1 cellular context compared by ENCODE assay signal in the genomic region with DNA sequence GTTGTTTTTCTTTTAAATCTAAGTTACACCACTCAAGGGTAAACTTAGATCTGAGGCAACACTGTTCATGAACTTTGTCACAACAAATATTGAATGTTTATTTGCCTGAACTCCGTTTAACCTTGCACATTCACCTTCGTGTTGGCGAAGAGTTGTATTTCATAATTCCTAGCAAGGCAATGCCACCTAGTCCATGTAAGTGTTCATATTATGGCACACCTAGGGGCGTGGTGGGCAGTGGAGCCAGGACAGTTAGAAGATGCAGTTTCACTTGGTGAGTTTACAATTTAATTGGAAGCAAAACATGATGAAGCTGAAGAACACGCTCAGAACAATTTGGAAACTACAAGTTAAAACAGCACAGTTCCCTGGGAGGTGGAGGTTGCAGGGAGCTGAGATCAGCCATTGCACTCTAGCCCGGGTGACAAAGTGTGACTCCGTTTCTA.
TF ChIP-seq lines count a peak whose summit lies in the region.

No MANE protein-coding gene starts in this region.

TF ChIP-seq in HepG2, 621 proteins besides CTCF, POLR2A, EP300 and RAD21 (continued from another document and continues in another):
- TF ChIP-seq, protein P1, sequence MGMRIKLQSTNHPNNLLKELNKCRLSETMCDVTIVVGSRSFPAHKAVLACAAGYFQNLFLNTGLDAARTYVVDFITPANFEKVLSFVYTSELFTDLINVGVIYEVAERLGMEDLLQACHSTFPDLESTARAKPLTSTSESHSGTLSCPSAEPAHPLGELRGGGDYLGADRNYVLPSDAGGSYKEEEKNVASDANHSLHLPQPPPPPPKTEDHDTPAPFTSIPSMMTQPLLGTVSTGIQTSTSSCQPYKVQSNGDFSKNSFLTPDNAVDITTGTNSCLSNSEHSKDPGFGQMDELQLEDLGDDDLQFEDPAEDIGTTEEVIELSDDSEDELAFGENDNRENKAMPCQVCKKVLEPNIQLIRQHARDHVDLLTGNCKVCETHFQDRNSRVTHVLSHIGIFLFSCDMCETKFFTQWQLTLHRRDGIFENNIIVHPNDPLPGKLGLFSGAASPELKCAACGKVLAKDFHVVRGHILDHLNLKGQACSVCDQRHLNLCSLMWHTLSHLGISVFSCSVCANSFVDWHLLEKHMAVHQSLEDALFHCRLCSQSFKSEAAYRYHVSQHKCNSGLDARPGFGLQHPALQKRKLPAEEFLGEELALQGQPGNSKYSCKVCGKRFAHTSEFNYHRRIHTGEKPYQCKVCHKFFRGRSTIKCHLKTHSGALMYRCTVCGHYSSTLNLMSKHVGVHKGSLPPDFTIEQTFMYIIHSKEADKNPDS (CRISPR knock-in tag; IDR thresholded peaks at IDR 0.05) = 0 out of 2 replicates have a peak, but pooled peaks have one; percentile 65
- peak; percentile 74; the same call in 1 of the 2 replicates for TF ChIP-seq ZNF652 (CRISPR knock-in tag; IDR thresholded peaks at IDR 0.05; ENCODE audit: borderline replicate concordance, low read depth)
- no peak for TF ChIP-seq CBX1 (IDR thresholded peaks at IDR 0.05; ENCODE audit: low read depth)
- TF ChIP-seq, protein P2, sequence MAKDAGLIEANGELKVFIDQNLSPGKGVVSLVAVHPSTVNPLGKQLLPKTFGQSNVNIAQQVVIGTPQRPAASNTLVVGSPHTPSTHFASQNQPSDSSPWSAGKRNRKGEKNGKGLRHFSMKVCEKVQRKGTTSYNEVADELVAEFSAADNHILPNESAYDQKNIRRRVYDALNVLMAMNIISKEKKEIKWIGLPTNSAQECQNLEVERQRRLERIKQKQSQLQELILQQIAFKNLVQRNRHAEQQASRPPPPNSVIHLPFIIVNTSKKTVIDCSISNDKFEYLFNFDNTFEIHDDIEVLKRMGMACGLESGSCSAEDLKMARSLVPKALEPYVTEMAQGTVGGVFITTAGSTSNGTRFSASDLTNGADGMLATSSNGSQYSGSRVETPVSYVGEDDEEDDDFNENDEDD (CRISPR knock-in tag; IDR thresholded peaks at IDR 0.05; ENCODE audit: borderline replicate concordance) = peak; percentile 24; the same call in 1 of the 2 replicates
- TF ChIP-seq, protein P3, sequence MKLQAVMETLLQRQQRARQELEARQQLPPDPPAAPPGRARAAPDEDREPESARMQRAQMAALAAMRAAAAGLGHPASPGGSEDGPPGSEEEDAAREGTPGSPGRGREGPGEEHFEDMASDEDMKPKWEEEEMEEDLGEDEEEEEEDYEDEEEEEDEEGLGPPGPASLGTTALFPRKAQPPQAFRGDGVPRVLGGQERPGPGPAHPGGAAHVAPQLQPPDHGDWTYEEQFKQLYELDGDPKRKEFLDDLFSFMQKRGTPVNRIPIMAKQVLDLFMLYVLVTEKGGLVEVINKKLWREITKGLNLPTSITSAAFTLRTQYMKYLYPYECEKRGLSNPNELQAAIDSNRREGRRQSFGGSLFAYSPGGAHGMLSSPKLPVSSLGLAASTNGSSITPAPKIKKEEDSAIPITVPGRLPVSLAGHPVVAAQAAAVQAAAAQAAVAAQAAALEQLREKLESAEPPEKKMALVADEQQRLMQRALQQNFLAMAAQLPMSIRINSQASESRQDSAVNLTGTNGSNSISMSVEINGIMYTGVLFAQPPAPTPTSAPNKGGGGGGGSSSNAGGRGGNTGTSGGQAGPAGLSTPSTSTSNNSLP (IDR thresholded peaks at IDR 0.05; ENCODE audit: low read depth, low read length) = peak; percentile 68
- TF ChIP-seq ZSCAN29 (CRISPR knock-in tag; conservative IDR thresholded peaks at IDR 0.05) = no peak
- TF ChIP-seq ESRRA (CRISPR knock-in tag; IDR thresholded peaks at IDR 0.05; ENCODE audit: low read depth) = peak; percentile 96
- TF ChIP-seq, protein P4, sequence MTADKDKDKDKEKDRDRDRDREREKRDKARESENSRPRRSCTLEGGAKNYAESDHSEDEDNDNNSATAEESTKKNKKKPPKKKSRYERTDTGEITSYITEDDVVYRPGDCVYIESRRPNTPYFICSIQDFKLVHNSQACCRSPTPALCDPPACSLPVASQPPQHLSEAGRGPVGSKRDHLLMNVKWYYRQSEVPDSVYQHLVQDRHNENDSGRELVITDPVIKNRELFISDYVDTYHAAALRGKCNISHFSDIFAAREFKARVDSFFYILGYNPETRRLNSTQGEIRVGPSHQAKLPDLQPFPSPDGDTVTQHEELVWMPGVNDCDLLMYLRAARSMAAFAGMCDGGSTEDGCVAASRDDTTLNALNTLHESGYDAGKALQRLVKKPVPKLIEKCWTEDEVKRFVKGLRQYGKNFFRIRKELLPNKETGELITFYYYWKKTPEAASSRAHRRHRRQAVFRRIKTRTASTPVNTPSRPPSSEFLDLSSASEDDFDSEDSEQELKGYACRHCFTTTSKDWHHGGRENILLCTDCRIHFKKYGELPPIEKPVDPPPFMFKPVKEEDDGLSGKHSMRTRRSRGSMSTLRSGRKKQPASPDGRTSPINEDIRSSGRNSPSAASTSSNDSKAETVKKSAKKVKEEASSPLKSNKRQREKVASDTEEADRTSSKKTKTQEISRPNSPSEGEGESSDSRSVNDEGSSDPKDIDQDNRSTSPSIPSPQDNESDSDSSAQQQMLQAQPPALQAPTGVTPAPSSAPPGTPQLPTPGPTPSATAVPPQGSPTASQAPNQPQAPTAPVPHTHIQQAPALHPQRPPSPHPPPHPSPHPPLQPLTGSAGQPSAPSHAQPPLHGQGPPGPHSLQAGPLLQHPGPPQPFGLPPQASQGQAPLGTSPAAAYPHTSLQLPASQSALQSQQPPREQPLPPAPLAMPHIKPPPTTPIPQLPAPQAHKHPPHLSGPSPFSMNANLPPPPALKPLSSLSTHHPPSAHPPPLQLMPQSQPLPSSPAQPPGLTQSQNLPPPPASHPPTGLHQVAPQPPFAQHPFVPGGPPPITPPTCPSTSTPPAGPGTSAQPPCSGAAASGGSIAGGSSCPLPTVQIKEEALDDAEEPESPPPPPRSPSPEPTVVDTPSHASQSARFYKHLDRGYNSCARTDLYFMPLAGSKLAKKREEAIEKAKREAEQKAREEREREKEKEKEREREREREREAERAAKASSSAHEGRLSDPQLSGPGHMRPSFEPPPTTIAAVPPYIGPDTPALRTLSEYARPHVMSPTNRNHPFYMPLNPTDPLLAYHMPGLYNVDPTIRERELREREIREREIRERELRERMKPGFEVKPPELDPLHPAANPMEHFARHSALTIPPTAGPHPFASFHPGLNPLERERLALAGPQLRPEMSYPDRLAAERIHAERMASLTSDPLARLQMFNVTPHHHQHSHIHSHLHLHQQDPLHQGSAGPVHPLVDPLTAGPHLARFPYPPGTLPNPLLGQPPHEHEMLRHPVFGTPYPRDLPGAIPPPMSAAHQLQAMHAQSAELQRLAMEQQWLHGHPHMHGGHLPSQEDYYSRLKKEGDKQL (CRISPR knock-in tag; IDR thresholded peaks at IDR 0.05; ENCODE audit: low read depth) = peak; percentile 91
- TF ChIP-seq ZNF816 (CRISPR knock-in tag; IDR thresholded peaks at IDR 0.05; ENCODE audit: borderline replicate concordance) = peak; percentile 79
- TF ChIP-seq EHMT2 (IDR thresholded peaks at IDR 0.05; ENCODE audit: borderline replicate concordance, low read depth, low read length) = no peak; the same call in 1 of the 2 replicates
- TF ChIP-seq, protein P5, sequence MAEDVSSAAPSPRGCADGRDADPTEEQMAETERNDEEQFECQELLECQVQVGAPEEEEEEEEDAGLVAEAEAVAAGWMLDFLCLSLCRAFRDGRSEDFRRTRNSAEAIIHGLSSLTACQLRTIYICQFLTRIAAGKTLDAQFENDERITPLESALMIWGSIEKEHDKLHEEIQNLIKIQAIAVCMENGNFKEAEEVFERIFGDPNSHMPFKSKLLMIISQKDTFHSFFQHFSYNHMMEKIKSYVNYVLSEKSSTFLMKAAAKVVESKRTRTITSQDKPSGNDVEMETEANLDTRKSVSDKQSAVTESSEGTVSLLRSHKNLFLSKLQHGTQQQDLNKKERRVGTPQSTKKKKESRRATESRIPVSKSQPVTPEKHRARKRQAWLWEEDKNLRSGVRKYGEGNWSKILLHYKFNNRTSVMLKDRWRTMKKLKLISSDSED (CRISPR knock-in tag; IDR thresholded peaks at IDR 0.05) = no peak
- no peak for TF ChIP-seq ZNF451 (CRISPR knock-in tag; IDR thresholded peaks at IDR 0.05)
- TF ChIP-seq U2AF2 (IDR thresholded peaks at IDR 0.05; ENCODE audit: low read depth, low read length) = no peak
- no peak for TF ChIP-seq ZNF839 (CRISPR knock-in tag; IDR thresholded peaks at IDR 0.05; ENCODE audit: borderline replicate concordance)
- TF ChIP-seq, protein P6, sequence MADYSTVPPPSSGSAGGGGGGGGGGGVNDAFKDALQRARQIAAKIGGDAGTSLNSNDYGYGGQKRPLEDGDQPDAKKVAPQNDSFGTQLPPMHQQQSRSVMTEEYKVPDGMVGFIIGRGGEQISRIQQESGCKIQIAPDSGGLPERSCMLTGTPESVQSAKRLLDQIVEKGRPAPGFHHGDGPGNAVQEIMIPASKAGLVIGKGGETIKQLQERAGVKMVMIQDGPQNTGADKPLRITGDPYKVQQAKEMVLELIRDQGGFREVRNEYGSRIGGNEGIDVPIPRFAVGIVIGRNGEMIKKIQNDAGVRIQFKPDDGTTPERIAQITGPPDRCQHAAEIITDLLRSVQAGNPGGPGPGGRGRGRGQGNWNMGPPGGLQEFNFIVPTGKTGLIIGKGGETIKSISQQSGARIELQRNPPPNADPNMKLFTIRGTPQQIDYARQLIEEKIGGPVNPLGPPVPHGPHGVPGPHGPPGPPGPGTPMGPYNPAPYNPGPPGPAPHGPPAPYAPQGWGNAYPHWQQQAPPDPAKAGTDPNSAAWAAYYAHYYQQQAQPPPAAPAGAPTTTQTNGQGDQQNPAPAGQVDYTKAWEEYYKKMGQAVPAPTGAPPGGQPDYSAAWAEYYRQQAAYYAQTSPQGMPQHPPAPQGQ (CRISPR knock-in tag; IDR thresholded peaks at IDR 0.05; ENCODE audit: borderline replicate concordance) = peak; percentile 84; the same call in 1 of the 2 replicates
- TF ChIP-seq, protein P7, sequence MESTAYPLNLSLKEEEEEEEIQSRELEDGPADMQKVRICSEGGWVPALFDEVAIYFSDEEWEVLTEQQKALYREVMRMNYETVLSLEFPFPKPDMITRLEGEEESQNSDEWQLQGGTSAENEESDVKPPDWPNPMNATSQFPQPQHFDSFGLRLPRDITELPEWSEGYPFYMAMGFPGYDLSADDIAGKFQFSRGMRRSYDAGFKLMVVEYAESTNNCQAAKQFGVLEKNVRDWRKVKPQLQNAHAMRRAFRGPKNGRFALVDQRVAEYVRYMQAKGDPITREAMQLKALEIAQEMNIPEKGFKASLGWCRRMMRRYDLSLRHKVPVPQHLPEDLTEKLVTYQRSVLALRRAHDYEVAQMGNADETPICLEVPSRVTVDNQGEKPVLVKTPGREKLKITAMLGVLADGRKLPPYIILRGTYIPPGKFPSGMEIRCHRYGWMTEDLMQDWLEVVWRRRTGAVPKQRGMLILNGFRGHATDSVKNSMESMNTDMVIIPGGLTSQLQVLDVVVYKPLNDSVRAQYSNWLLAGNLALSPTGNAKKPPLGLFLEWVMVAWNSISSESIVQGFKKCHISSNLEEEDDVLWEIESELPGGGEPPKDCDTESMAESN (CRISPR knock-in tag; conservative IDR thresholded peaks at IDR 0.05) = peak; percentile 87
- peak; percentile 55; the same call in 1 of the 2 replicates for TF ChIP-seq ZNF224 (CRISPR knock-in tag; IDR thresholded peaks at IDR 0.05)
- no peak for TF ChIP-seq NFE2L2 (IDR thresholded peaks at IDR 0.05; ENCODE audit: low read length)
- no peak for TF ChIP-seq ZFP82 (CRISPR knock-in tag; IDR thresholded peaks at IDR 0.05; ENCODE audit: borderline replicate concordance)
- TF ChIP-seq CC2D1A (CRISPR knock-in tag; IDR thresholded peaks at IDR 0.05) = no peak
- TF ChIP-seq PAX8 (CRISPR knock-in tag; IDR thresholded peaks at IDR 0.05; ENCODE audit: borderline replicate concordance) = no peak
- TF ChIP-seq HNF4G (IDR thresholded peaks at IDR 0.05; ENCODE audit: borderline replicate concordance, low read depth, low read length) = peak; percentile 91
- peak; percentile 86 for TF ChIP-seq HNF4G (CRISPR knock-in tag; IDR thresholded peaks at IDR 0.05; ENCODE audit: borderline replicate concordance, low read depth)
- no peak for TF ChIP-seq IRX3 (CRISPR knock-in tag; IDR thresholded peaks at IDR 0.05; ENCODE audit: borderline replicate concordance, low read depth)
- TF ChIP-seq, protein P8, sequence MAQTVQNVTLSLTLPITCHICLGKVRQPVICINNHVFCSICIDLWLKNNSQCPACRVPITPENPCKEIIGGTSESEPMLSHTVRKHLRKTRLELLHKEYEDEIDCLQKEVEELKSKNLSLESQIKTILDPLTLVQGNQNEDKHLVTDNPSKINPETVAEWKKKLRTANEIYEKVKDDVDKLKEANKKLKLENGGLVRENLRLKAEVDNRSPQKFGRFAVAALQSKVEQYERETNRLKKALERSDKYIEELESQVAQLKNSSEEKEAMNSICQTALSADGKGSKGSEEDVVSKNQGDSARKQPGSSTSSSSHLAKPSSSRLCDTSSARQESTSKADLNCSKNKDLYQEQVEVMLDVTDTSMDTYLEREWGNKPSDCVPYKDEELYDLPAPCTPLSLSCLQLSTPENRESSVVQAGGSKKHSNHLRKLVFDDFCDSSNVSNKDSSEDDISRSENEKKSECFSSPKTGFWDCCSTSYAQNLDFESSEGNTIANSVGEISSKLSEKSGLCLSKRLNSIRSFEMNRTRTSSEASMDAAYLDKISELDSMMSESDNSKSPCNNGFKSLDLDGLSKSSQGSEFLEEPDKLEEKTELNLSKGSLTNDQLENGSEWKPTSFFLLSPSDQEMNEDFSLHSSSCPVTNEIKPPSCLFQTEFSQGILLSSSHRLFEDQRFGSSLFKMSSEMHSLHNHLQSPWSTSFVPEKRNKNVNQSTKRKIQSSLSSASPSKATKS (CRISPR knock-in tag; IDR thresholded peaks at IDR 0.05) = no peak
- no peak for TF ChIP-seq GTF2F1 (IDR thresholded peaks at IDR 0.05; ENCODE audit: low read length)
- TF ChIP-seq YEATS2 (CRISPR knock-in tag; IDR thresholded peaks at IDR 0.05; ENCODE audit: borderline replicate concordance) = peak; percentile 66; the same call in 1 of the 2 replicates
- TF ChIP-seq ELF4 (CRISPR knock-in tag; IDR thresholded peaks at IDR 0.05; ENCODE audit: borderline replicate concordance) = no peak
- TF ChIP-seq WIZ (CRISPR knock-in tag; IDR thresholded peaks at IDR 0.05) = peak; percentile 45; the same call in 1 of the 2 replicates
- peak; percentile 89; the same call in 1 of the 2 replicates for TF ChIP-seq TARDBP (CRISPR knock-in tag; IDR thresholded peaks at IDR 0.05)
- TF ChIP-seq, protein P9, sequence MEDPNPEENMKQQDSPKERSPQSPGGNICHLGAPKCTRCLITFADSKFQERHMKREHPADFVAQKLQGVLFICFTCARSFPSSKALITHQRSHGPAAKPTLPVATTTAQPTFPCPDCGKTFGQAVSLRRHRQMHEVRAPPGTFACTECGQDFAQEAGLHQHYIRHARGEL (CRISPR knock-in tag; IDR thresholded peaks at IDR 0.05) = no peak
- TF ChIP-seq GATAD2A (CRISPR knock-in tag; IDR thresholded peaks at IDR 0.05) = peak; percentile 100
- TF ChIP-seq ZKSCAN5 (CRISPR knock-in tag; IDR thresholded peaks at IDR 0.05) = no peak
- TF ChIP-seq, protein P10, sequence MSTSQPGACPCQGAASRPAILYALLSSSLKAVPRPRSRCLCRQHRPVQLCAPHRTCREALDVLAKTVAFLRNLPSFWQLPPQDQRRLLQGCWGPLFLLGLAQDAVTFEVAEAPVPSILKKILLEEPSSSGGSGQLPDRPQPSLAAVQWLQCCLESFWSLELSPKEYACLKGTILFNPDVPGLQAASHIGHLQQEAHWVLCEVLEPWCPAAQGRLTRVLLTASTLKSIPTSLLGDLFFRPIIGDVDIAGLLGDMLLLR (CRISPR knock-in tag; IDR thresholded peaks at IDR 0.05) = no peak
- TF ChIP-seq MXI1 (IDR thresholded peaks at IDR 0.05; ENCODE audit: borderline replicate concordance, low read depth, low read length) = peak; percentile 48; the same call in 1 of the 3 replicates
- no peak for TF ChIP-seq ZNF383 (CRISPR knock-in tag; IDR thresholded peaks at IDR 0.05; ENCODE audit: borderline replicate concordance)
- no peak for TF ChIP-seq FIP1L1 (IDR thresholded peaks at IDR 0.05; ENCODE audit: borderline replicate concordance, insufficient read depth, low read depth, low read length)
- peak; percentile 88 for TF ChIP-seq TEAD3 (CRISPR knock-in tag; optimal IDR thresholded peaks at IDR 0.05; ENCODE audit: borderline replicate concordance)
- no peak for TF ChIP-seq ZNF562 (CRISPR knock-in tag; IDR thresholded peaks at IDR 0.05; ENCODE audit: borderline replicate concordance)
- no peak for TF ChIP-seq ZNF253 (CRISPR knock-in tag; IDR thresholded peaks at IDR 0.05; ENCODE audit: borderline replicate concordance)
- TF ChIP-seq XRCC5 (optimal IDR thresholded peaks at IDR 0.05; ENCODE audit: low read length) = no peak
